ENCODE assay signal across 1 cellular context in the genomic region with DNA sequence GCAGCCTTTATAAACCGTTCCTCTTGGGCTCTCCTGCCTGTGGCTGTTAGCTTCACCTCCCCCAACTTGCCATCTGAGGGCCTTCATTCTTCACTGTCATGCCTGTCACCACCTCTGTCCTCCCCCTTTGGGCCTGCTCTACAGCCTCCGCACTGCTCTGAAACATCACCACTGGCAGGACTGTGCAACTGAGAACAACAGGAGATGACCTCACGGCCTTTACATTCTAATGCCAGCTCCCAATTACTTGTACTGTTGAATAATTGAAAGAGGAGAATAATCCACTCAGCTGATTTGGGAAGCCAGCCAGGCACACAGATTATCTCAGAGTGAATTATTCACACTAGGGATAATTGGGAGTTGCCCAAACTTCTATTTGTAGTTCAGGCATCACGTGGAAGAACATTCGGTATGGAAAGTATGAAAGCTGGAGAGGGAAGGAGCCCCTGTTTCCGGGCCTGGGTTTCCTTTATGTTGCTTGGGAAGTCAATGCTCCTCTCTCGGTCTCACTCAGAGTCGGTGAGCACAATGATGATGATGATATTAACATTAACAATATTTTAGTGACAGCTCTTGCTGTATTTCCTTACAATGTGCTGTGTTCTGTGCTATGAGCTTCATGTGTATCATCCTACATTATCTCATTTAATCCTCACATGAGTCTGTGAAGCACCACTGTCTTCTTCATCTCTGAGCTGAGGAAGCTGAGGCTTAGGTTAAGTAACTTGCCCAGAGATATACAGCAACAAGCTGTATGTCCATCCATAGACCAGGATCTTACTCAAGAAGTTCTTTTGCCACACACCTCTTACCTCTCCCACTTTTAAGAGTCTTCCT.
A peak's percentile ranks its signal among the peaks of the same experiment; 100 is the strongest.
TF ChIP-seq lines count a peak whose summit lies in the region.

No MANE protein-coding gene starts in this region.

TF ChIP-seq in K562, 482 proteins besides CTCF, POLR2A, EP300 and RAD21 (continued from another document and continues in another):
- TF ChIP-seq, protein P1, sequence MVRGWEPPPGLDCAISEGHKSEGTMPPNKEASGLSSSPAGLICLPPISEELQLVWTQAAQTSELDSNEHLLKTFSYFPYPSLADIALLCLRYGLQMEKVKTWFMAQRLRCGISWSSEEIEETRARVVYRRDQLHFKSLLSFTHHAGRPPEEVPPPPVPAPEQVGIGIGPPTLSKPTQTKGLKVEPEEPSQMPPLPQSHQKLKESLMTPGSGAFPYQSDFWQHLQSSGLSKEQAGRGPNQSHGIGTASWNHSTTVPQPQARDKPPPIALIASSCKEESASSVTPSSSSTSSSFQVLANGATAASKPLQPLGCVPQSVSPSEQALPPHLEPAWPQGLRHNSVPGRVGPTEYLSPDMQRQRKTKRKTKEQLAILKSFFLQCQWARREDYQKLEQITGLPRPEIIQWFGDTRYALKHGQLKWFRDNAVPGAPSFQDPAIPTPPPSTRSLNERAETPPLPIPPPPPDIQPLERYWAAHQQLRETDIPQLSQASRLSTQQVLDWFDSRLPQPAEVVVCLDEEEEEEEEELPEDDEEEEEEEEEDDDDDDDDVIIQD (CRISPR knock-in tag; IDR thresholded peaks at IDR 0.05) = no peak
- TF ChIP-seq MCM2 (IDR thresholded peaks at IDR 0.05; ENCODE audit: low read depth) (no peak), ELF1 (tag; IDR thresholded peaks at IDR 0.05) (no peak), IFI16 (CRISPR knock-in tag; IDR thresholded peaks at IDR 0.05) (no peak), KLF16 (IDR thresholded peaks at IDR 0.05) (no peak), TEAD4 (IDR thresholded peaks at IDR 0.05; ENCODE audit: low read length) (no peak), TEAD4 (CRISPR knock-in tag; IDR thresholded peaks at IDR 0.05; ENCODE audit: borderline replicate concordance) (no peak), POLR2B (IDR thresholded peaks at IDR 0.05; ENCODE audit: low read depth, partially characterized antibody) (no peak), SPI1 (IDR thresholded peaks at IDR 0.05; ENCODE audit: borderline replicate concordance, low read depth, low read length) (no peak), NFE2 (IDR thresholded peaks at IDR 0.05; ENCODE audit: low read depth) (no peak), PHB2 (IDR thresholded peaks at IDR 0.05; ENCODE audit: low read depth) (no peak), HDAC6 (IDR thresholded peaks at IDR 0.05; ENCODE audit: low read depth, low read length) (no peak), POLR3G (IDR thresholded peaks at IDR 0.05; ENCODE audit: extremely low read depth, insufficient read length, insufficient replicate concordance) (no peak), ZSCAN29 (IDR thresholded peaks at IDR 0.05) (no peak), ADNP (tag; IDR thresholded peaks at IDR 0.05) (no peak), GATAD2B (IDR thresholded peaks at IDR 0.05; ENCODE audit: borderline replicate concordance) (no peak), PURB (CRISPR knock-in tag; IDR thresholded peaks at IDR 0.05; ENCODE audit: low read depth) (no peak)
- TF ChIP-seq, protein P2, sequence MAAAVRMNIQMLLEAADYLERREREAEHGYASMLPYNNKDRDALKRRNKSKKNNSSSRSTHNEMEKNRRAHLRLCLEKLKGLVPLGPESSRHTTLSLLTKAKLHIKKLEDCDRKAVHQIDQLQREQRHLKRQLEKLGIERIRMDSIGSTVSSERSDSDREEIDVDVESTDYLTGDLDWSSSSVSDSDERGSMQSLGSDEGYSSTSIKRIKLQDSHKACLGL (CRISPR knock-in tag; IDR thresholded peaks at IDR 0.05; ENCODE audit: borderline replicate concordance, poor library complexity, severe bottlenecking) = no peak
- TF ChIP-seq, protein P3, sequence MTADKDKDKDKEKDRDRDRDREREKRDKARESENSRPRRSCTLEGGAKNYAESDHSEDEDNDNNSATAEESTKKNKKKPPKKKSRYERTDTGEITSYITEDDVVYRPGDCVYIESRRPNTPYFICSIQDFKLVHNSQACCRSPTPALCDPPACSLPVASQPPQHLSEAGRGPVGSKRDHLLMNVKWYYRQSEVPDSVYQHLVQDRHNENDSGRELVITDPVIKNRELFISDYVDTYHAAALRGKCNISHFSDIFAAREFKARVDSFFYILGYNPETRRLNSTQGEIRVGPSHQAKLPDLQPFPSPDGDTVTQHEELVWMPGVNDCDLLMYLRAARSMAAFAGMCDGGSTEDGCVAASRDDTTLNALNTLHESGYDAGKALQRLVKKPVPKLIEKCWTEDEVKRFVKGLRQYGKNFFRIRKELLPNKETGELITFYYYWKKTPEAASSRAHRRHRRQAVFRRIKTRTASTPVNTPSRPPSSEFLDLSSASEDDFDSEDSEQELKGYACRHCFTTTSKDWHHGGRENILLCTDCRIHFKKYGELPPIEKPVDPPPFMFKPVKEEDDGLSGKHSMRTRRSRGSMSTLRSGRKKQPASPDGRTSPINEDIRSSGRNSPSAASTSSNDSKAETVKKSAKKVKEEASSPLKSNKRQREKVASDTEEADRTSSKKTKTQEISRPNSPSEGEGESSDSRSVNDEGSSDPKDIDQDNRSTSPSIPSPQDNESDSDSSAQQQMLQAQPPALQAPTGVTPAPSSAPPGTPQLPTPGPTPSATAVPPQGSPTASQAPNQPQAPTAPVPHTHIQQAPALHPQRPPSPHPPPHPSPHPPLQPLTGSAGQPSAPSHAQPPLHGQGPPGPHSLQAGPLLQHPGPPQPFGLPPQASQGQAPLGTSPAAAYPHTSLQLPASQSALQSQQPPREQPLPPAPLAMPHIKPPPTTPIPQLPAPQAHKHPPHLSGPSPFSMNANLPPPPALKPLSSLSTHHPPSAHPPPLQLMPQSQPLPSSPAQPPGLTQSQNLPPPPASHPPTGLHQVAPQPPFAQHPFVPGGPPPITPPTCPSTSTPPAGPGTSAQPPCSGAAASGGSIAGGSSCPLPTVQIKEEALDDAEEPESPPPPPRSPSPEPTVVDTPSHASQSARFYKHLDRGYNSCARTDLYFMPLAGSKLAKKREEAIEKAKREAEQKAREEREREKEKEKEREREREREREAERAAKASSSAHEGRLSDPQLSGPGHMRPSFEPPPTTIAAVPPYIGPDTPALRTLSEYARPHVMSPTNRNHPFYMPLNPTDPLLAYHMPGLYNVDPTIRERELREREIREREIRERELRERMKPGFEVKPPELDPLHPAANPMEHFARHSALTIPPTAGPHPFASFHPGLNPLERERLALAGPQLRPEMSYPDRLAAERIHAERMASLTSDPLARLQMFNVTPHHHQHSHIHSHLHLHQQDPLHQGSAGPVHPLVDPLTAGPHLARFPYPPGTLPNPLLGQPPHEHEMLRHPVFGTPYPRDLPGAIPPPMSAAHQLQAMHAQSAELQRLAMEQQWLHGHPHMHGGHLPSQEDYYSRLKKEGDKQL (CRISPR knock-in tag; IDR thresholded peaks at IDR 0.05; ENCODE audit: borderline replicate concordance) = no peak
- TF ChIP-seq, protein P4, sequence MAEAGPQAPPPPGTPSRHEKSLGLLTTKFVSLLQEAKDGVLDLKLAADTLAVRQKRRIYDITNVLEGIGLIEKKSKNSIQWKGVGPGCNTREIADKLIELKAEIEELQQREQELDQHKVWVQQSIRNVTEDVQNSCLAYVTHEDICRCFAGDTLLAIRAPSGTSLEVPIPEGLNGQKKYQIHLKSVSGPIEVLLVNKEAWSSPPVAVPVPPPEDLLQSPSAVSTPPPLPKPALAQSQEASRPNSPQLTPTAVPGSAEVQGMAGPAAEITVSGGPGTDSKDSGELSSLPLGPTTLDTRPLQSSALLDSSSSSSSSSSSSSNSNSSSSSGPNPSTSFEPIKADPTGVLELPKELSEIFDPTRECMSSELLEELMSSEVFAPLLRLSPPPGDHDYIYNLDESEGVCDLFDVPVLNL (CRISPR knock-in tag; IDR thresholded peaks at IDR 0.05; ENCODE audit: low read depth) = no peak
- TF ChIP-seq, protein P5, sequence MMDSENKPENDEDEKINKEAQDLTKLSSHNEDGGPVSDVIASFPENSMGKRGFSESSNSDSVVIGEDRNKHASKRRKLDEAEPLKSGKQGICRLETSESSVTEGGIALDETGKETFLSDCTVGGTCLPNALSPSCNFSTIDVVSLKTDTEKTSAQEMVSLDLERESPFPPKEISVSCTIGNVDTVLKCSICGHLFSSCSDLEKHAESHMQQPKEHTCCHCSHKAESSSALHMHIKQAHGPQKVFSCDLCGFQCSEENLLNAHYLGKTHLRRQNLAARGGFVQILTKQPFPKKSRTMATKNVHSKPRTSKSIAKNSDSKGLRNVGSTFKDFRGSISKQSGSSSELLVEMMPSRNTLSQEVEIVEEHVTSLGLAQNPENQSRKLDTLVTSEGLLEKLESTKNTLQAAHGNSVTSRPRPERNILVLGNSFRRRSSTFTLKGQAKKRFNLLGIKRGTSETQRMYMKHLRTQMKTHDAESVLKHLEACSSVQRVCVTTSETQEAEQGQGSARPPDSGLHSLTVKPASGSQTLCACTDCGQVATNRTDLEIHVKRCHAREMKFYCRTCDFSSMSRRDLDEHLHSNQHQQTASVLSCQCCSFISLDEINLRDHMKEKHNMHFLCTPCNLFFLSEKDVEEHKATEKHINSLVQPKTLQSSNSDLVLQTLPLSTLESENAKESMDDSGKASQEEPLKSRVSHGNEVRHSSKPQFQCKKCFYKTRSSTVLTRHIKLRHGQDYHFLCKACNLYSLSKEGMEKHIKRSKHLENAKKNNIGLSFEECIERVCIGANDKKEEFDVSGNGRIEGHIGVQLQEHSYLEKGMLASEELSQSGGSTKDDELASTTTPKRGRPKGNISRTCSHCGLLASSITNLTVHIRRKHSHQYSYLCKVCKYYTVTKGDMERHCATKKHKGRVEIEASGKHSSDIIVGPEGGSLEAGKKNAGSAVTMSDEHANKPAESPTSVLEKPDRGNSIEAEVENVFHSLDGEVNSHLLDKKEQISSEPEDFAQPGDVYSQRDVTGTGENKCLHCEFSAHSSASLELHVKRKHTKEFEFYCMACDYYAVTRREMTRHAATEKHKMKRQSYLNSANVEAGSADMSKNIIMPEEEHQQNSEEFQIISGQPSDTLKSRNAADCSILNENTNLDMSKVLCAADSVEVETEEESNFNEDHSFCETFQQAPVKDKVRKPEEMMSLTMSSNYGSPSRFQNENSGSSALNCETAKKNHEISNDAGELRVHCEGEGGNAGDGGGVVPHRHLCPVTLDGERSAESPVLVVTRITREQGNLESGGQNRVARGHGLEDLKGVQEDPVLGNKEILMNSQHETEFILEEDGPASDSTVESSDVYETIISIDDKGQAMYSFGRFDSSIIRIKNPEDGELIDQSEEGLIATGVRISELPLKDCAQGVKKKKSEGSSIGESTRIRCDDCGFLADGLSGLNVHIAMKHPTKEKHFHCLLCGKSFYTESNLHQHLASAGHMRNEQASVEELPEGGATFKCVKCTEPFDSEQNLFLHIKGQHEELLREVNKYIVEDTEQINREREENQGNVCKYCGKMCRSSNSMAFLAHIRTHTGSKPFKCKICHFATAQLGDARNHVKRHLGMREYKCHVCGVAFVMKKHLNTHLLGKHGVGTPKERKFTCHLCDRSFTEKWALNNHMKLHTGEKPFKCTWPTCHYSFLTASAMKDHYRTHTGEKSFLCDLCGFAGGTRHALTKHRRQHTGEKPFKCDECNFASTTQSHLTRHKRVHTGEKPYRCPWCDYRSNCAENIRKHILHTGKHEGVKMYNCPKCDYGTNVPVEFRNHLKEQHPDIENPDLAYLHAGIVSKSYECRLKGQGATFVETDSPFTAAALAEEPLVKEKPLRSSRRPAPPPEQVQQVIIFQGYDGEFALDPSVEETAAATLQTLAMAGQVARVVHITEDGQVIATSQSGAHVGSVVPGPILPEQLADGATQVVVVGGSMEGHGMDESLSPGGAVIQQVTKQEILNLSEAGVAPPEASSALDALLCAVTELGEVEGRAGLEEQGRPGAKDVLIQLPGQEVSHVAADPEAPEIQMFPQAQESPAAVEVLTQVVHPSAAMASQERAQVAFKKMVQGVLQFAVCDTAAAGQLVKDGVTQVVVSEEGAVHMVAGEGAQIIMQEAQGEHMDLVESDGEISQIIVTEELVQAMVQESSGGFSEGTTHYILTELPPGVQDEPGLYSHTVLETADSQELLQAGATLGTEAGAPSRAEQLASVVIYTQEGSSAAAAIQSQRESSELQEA (IDR thresholded peaks at IDR 0.05; ENCODE audit: low read depth) = no peak
- TF ChIP-seq, protein P6, sequence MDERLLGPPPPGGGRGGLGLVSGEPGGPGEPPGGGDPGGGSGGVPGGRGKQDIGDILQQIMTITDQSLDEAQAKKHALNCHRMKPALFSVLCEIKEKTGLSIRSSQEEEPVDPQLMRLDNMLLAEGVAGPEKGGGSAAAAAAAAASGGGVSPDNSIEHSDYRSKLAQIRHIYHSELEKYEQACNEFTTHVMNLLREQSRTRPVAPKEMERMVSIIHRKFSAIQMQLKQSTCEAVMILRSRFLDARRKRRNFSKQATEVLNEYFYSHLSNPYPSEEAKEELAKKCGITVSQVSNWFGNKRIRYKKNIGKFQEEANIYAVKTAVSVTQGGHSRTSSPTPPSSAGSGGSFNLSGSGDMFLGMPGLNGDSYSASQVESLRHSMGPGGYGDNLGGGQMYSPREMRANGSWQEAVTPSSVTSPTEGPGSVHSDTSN (CRISPR knock-in tag; IDR thresholded peaks at IDR 0.05; ENCODE audit: low read depth) = peak; percentile 61
- TF ChIP-seq, protein P6 (tag; conservative IDR thresholded peaks at IDR 0.05; ENCODE audit: low read depth) = peak; percentile 100
